ENCODE assay signal across 10 cellular contexts in the genomic region with DNA sequence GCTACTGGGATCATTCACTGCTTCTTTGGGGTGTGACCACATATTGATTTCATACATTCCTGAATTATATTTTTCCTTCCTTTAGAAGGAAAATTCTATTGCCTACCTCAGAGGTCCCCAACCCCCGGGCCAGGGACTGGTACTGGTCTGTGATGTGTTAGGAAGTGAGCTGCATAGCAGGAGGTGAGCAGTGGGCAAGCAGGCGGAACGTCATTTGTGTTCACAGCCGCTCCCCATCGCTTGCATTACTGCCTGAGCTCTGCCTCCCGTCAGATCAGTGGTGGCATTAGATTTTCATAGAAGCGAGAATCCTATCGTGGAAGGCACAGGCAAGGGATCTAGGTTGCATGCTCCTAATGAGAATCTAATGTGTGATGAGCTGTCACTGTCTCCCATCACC.
ATAC-seq and TF ChIP-seq lines count a peak whose summit lies in the region.
"Had no signal": no experiment of that assay in that cellular context is flagged by ENCODE, and none has a peak within 500 bp of the region (broad histone marks: within the 10 kb centered on the region; RNA-seq: fewer than 3 reads in every experiment).

No MANE protein-coding gene starts in this region.

- ATAC-seq in GM18873 (IDR thresholded peaks at IDR 0.05; ENCODE audit: low FRiP score, unreplicated experiment): no peak
- ATAC-seq: A549; CD8-positive, alpha-beta T cell had no signal

- POLR2A ChIA-PET in HEK293 (lab: Yijun Ruan, JAX): no interaction called here

- CTCF ChIA-PET in HEK293 (lab: Yijun Ruan, JAX): interaction anchor here (0.5 to 1.0 kb wide), 3 partner anchors 17 to 69 kb away, joined by 3 to 4 read pairs (median 3); no protein-coding TSS in a partner anchor

- H3K27ac ChIP-seq in HEK293 (ENCODE audit: extremely low read depth, low read depth, low read length): no peak overlapping the region
- H3K27ac ChIP-seq: 22Rv1; A549; BLaER1; BLaER1 treated with 17β-estradiol and CSF1 and Interleukin-3, amounts not matched to agents 10 nM and 100 nM; C4-2B had no signal

- no peaks in the 10 kb centered on the region for H3K36me3 ChIP-seq in HEK293 (ENCODE audit: control insufficient read depth in 2 of 2, insufficient read depth in 1 of 2, low read length in 2 of 2)
- H3K36me3 ChIP-seq: BE2C; BLaER1; BLaER1 treated with 17β-estradiol and CSF1 and Interleukin-3, amounts not matched to agents 10 nM and 100 nM had no signal

- H3K4me3 ChIP-seq in HEK293 (ENCODE audit: low read depth, low read length): no peak overlapping the region
- H3K4me3 ChIP-seq: A549; BLaER1; BLaER1 treated with 17β-estradiol and CSF1 and Interleukin-3, amounts not matched to agents 10 nM and 100 nM had no signal

- H3K9me3 ChIP-seq in HEK293 (ENCODE audit: control insufficient read depth, insufficient read depth, low read depth, low read length): no peaks in the 10 kb centered on the region
- H3K9me3 ChIP-seq: A549; BE2C; BLaER1; BLaER1 treated with 17β-estradiol and CSF1 and Interleukin-3, amounts not matched to agents 10 nM and 100 nM; Caco-2 had no signal

- TF ChIP-seq CTCF in HEK293 (tag by site-specific recombination; IDR thresholded peaks at IDR 0.05): no peak

- H3K4me1 ChIP-seq in HEK293 (ENCODE audit: control insufficient read depth, insufficient read depth, low read length): no peaks in the 10 kb centered on the region
- H3K4me1 ChIP-seq: A549, BE2C, BLaER1, Caco-2 had no signal

TF ChIP-seq in HEK293, 187 proteins besides CTCF, POLR2A, EP300 and RAD21:
- TF ChIP-seq ZNF610 (tag by site-specific recombination; IDR thresholded peaks at IDR 0.05; ENCODE audit: borderline replicate concordance) (peak; percentile 91), ZNF621 (tag by site-specific recombination; IDR thresholded peaks at IDR 0.05) (no peak)
